16 cellular contexts compared by ENCODE assay signal in the genomic region with DNA sequence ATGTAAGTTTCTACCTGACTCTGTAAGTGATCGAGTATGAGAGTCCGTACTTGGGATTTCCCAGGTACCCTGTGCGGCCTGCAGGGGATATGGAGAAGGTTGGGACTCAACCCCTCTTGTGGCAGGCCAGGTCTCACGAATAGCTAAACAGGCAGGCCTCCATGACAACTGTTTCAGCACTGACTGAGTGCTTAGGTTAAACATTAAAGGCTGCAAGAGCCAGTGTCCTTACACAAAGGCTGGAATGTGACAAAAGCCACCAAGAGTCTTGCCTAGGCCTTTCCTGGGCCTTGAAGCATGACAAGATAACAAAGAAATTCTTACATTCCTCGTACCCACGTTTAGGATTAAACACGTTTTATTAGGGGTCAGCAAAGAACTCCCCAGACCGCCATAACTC. TPM values are rescaled to one million over a fixed set of nuclear protein-coding genes. Genes with fewer than 3 reads are reported as not detected.
DNase-seq lines count a peak whose midpoint lies in the region; ATAC-seq, FAIRE-seq and TF ChIP-seq lines count a peak whose summit lies in the region.
"Had no signal": no experiment of that assay in that cellular context is flagged by ENCODE, and none has a peak within 500 bp of the region (broad histone marks: within the 10 kb centered on the region; RNA-seq: fewer than 3 reads in every experiment).

No MANE protein-coding gene starts in this region.

- ATAC-seq in mucosa of descending colon (peak; percentile 25), HG03039 (IDR thresholded peaks at IDR 0.05; ENCODE audit: unreplicated experiment) (no peak)
- ATAC-seq: Right ventricle myocardium inferior had no signal

- H3K9me3 Mint-ChIP-seq in CD8-positive, alpha-beta memory T cell: no peaks in the 10 kb centered on the region
- H3K9me3 Mint-ChIP-seq: activated CD4-positive, alpha-beta memory T cell treated with anti-CD3 and anti-CD28 coated beads for 36 hours; dendritic cell treated with granulocyte-macrophage colony-stimulating factor and Interleukin-4, amounts not matched to agents 40 ng/mL and 50 ng/mL, for 4 days had no signal

- H3K27ac Mint-ChIP-seq in CD8-positive, alpha-beta memory T cell: peak overlapping the region in 1 of 8 donors; percentile 7
- H3K27ac Mint-ChIP-seq: activated CD4-positive, alpha-beta memory T cell treated with anti-CD3 and anti-CD28 coated beads for 36 hours had no signal

- H4K20me1 ChIP-seq in BLaER1 treated with 17β-estradiol and CSF1 and Interleukin-3, amounts not matched to agents 10 nM and 100 nM: no peaks in the 10 kb centered on the region

- CTCF ChIA-PET in HEK293 (lab: Yijun Ruan, JAX): interaction anchor here (0.6 to 9.5 kb wide), 4 partner anchors 10 to 1094 kb away, joined by 3 to 121 read pairs (median 6); no protein-coding TSS in a partner anchor
- CTCF ChIA-PET in CD8-positive, alpha-beta memory T cell (lab: Charles Lee): interaction anchor here (9.9 kb wide), 1 partner anchor 213 kb away, joined by 181 read pairs; no protein-coding TSS in a partner anchor

- intact Hi-C loops in mucosa of descending colon (cut with DNase I, micrococcal nuclease): loop anchor here (5.0 to 10.0 kb wide), 2 partner anchors 181 to 214 kb away; no protein-coding TSS in a partner anchor

- peaks cover 0 to 2% (median 1%) of the 10 kb centered on the region in 3 donors for H3K36me3 Mint-ChIP-seq in CD8-positive, alpha-beta memory T cell
- H3K36me3 Mint-ChIP-seq: activated CD4-positive, alpha-beta memory T cell treated with anti-CD3 and anti-CD28 coated beads for 36 hours had no signal

- H3K4me1 Mint-ChIP-seq in CD8-positive, alpha-beta memory T cell: peaks cover 16 to 26% (median 22%) of the 10 kb centered on the region in 3 donors

- no peak for TF ChIP-seq POLR2A in H54 (IDR thresholded peaks at IDR 0.05; ENCODE audit: low read depth, low read length)

- POLR2A ChIA-PET in HEK293 (lab: Yijun Ruan, JAX): no interaction called here
- POLR2A ChIA-PET in CD8-positive, alpha-beta memory T cell (lab: Charles Lee): no interaction called here

- TF ChIP-seq CTCF in HEK293 (tag by site-specific recombination; IDR thresholded peaks at IDR 0.05): 0 out of 2 replicates have a peak, but pooled peaks have one; percentile 15
- TF ChIP-seq CTCF in mucosa of descending colon (IDR thresholded peaks at IDR 0.05): no peak

- no peaks in the 10 kb centered on the region for H3K27me3 Mint-ChIP-seq in CD8-positive, alpha-beta memory T cell
- H3K27me3 Mint-ChIP-seq: activated CD4-positive, alpha-beta memory T cell treated with anti-CD3 and anti-CD28 coated beads for 36 hours; dendritic cell treated with granulocyte-macrophage colony-stimulating factor and Interleukin-4, amounts not matched to agents 40 ng/mL and 50 ng/mL, for 4 days had no signal

- no peaks in the 10 kb centered on the region for H3K27me3 ChIP-seq in BLaER1 treated with 17β-estradiol and CSF1 and Interleukin-3, amounts not matched to agents 10 nM and 100 nM
- no peaks in the 10 kb centered on the region for H3K27me3 ChIP-seq in ectodermal cell (ENCODE audit: control insufficient read depth, insufficient read depth, low read length, poor library complexity, severe bottlenecking)
- no peaks in the 10 kb centered on the region for H3K27me3 ChIP-seq in CD8-positive, alpha-beta memory T cell (ENCODE audit: insufficient read depth, low read length, poor library complexity, severe bottlenecking)
- H3K27me3 ChIP-seq: ascending aorta, esophagus squamous epithelium, MG63 had no signal

- peak overlapping the region in 6 of 11 experiments; percentile 22 to 70 (median 48); a peak in 7 of 22 replicates for H3K4me2 ChIP-seq in BLaER1 treated with 17β-estradiol and CSF1 and Interleukin-3, amounts not matched to agents 10 nM and 100 nM

- H3K4me3 ChIP-seq in BLaER1 treated with 17β-estradiol and CSF1 and Interleukin-3, amounts not matched to agents 10 nM and 100 nM: no peak overlapping the region
- H3K4me3 ChIP-seq in HEK293 (ENCODE audit: low read depth, low read length): no peak overlapping the region
- H3K4me3 ChIP-seq in ectodermal cell (ENCODE audit: insufficient read depth, low read depth, low read length): no peak overlapping the region
- H3K4me3 ChIP-seq in mucosa of descending colon: no peak overlapping the region
- no peak overlapping the region for H3K4me3 ChIP-seq in CD8-positive, alpha-beta memory T cell (ENCODE audit: low read length)
- H3K4me3 ChIP-seq: ascending aorta, esophagus squamous epithelium, MG63 had no signal

- H3K4me3 Mint-ChIP-seq in CD8-positive, alpha-beta memory T cell: no peak overlapping the region
- H3K4me3 Mint-ChIP-seq: activated CD4-positive, alpha-beta memory T cell treated with anti-CD3 and anti-CD28 coated beads for 36 hours; dendritic cell treated with granulocyte-macrophage colony-stimulating factor and Interleukin-4, amounts not matched to agents 40 ng/mL and 50 ng/mL, for 4 days had no signal

- WGBS in ectodermal cell, 2 experiments: 39 to 46% methylated on average over 8 of the region's 8 CpGs

- FAIRE-seq in H54 (lab: Jason Lieb, UNC): no peak

- no peak overlapping the region for H3K9ac ChIP-seq in BLaER1 treated with 17β-estradiol and CSF1 and Interleukin-3, amounts not matched to agents 10 nM and 100 nM

- peak overlapping the region in 6 of 11 experiments; percentile 23 to 73 (median 64); a peak in 9 of 22 replicates for H3K27ac ChIP-seq in BLaER1 treated with 17β-estradiol and CSF1 and Interleukin-3, amounts not matched to agents 10 nM and 100 nM
- peak overlapping the region; percentile 40; the same call in 1 of the 2 replicates for H3K27ac ChIP-seq in HEK293 (ENCODE audit: extremely low read depth, low read depth, low read length)
- H3K27ac ChIP-seq in ectodermal cell (ENCODE audit: insufficient read depth, low read depth, low read length, poor library complexity, severe bottlenecking): peak overlapping the region; percentile 90
- no peak overlapping the region for H3K27ac ChIP-seq in CD8-positive, alpha-beta memory T cell (ENCODE audit: low read depth, low read length)
- H3K27ac ChIP-seq: ascending aorta, esophagus squamous epithelium had no signal

- peaks cover 14 to 48% (median 33%) of the 10 kb centered on the region in 10 experiments for H3K4me1 ChIP-seq in BLaER1 treated with 17β-estradiol and CSF1 and Interleukin-3, amounts not matched to agents 10 nM and 100 nM
- peaks cover 5% of the 10 kb centered on the region; the same call in 1 of the 2 replicates for H3K4me1 ChIP-seq in HEK293 (ENCODE audit: control insufficient read depth, insufficient read depth, low read length)
- peaks cover 39% of the 10 kb centered on the region for H3K4me1 ChIP-seq in ectodermal cell (ENCODE audit: control insufficient read depth, insufficient read depth, low read length)
- no peaks in the 10 kb centered on the region for H3K4me1 ChIP-seq in mucosa of descending colon (ENCODE audit: low read depth)
- peaks cover 24% of the 10 kb centered on the region for H3K4me1 ChIP-seq in CD8-positive, alpha-beta memory T cell (ENCODE audit: insufficient read depth, low read length)
- H3K4me1 ChIP-seq: ascending aorta had no signal

- DNase-seq in mucosa of descending colon (no peak), H54 (ENCODE audit: insufficient read length, low spot score) (no peak), foreskin melanocyte (no peak)
- no peak for DNase-seq in CD8-positive, alpha-beta memory T cell
- DNase-seq: activated CD4-positive, alpha-beta memory T cell treated with anti-CD3 and anti-CD28 coated beads for 36 hours; esophagus squamous epithelium; MG63; NCI-H2171 treated with DMSO at 0.1 percent for 48 hours; T1000 had no signal

- H3K9me3 ChIP-seq in BLaER1 treated with 17β-estradiol and CSF1 and Interleukin-3, amounts not matched to agents 10 nM and 100 nM (replicated peaks in 1 of 11): peaks cover 0 to 23% (median 0%) of the 10 kb centered on the region in 11 experiments; a peak in 4 of 22 replicates
- no peaks in the 10 kb centered on the region for H3K9me3 ChIP-seq in HEK293 (ENCODE audit: control insufficient read depth, insufficient read depth, low read depth, low read length)
- no peaks in the 10 kb centered on the region for H3K9me3 ChIP-seq in ectodermal cell (ENCODE audit: control insufficient read depth, low read length)
- H3K9me3 ChIP-seq in mucosa of descending colon: no peaks in the 10 kb centered on the region
- H3K9me3 ChIP-seq in CD8-positive, alpha-beta memory T cell (ENCODE audit: low read length): no peaks in the 10 kb centered on the region
- H3K9me3 ChIP-seq: ascending aorta, esophagus squamous epithelium, MG63 had no signal

- H3K36me3 ChIP-seq in BLaER1 treated with 17β-estradiol and CSF1 and Interleukin-3, amounts not matched to agents 10 nM and 100 nM: 0 out of 22 replicates have a peak, but pooled peaks cover 0 to 3% (median 0%) of the 10 kb centered on the region in 11 experiments
- H3K36me3 ChIP-seq in HEK293 (ENCODE audit: control insufficient read depth in 2 of 2, insufficient read depth in 1 of 2, low read length in 2 of 2): no peaks in the 10 kb centered on the region
- H3K36me3 ChIP-seq in ectodermal cell (ENCODE audit: control insufficient read depth, insufficient read depth, low read length): no peaks in the 10 kb centered on the region
- H3K36me3 ChIP-seq in mucosa of descending colon (ENCODE audit: low read depth): no peaks in the 10 kb centered on the region
- no peaks in the 10 kb centered on the region for H3K36me3 ChIP-seq in CD8-positive, alpha-beta memory T cell (ENCODE audit: insufficient read depth, low read length)
- H3K36me3 ChIP-seq: ascending aorta, esophagus squamous epithelium, MG63 had no signal

TF ChIP-seq in HEK293, 187 proteins besides CTCF, POLR2A, EP300 and RAD21 (continues in another document):
- TF ChIP-seq ZEB2 (tag by site-specific recombination; IDR thresholded peaks at IDR 0.05): no peak
- no peak for TF ChIP-seq ZNF184 (tag by site-specific recombination; IDR thresholded peaks at IDR 0.05)
- no peak for TF ChIP-seq ZIC2 (tag by site-specific recombination; IDR thresholded peaks at IDR 0.05)

RNA-seq across cellular contexts. Expression of gene THBS4, which starts 58.6 kb away (rescaled TPM):
- polyA plus RNA-seq in ectodermal cell (2013, experiment 1 of 4): 26.7 TPM
- polyA plus RNA-seq in ectodermal cell (2013, experiment 2 of 4): 34.7 TPM
- 28.8 TPM for polyA plus RNA-seq in ectodermal cell (2013, experiment 3 of 4)
- 34.4 TPM for polyA plus RNA-seq in ectodermal cell (2013, experiment 4 of 4)
- total RNA-seq in mucosa of descending colon: 10 to 100 TPM in 1 of 3 donors, 1 to 10 TPM in 1, under 1 TPM in 1; 0.84 to 26.2 (median 4.8) TPM
- under 1 TPM; 0.55 to 0.98 TPM for total RNA-seq in CD8-positive, alpha-beta memory T cell
- polyA plus RNA-seq in CD8-positive, alpha-beta memory T cell: not detected
- total RNA-seq: ascending aorta had no signal
